ENCODE assay signal across 1 cellular context in genomic region chr1:227944931-227945890, GRCh38.
TF ChIP-seq lines count a peak whose summit lies in the region.

No MANE protein-coding gene starts in this region.

TF ChIP-seq in GM23338, 12 proteins besides CTCF, POLR2A, EP300 and RAD21 (continued from another document):
- TF ChIP-seq, protein P1, sequence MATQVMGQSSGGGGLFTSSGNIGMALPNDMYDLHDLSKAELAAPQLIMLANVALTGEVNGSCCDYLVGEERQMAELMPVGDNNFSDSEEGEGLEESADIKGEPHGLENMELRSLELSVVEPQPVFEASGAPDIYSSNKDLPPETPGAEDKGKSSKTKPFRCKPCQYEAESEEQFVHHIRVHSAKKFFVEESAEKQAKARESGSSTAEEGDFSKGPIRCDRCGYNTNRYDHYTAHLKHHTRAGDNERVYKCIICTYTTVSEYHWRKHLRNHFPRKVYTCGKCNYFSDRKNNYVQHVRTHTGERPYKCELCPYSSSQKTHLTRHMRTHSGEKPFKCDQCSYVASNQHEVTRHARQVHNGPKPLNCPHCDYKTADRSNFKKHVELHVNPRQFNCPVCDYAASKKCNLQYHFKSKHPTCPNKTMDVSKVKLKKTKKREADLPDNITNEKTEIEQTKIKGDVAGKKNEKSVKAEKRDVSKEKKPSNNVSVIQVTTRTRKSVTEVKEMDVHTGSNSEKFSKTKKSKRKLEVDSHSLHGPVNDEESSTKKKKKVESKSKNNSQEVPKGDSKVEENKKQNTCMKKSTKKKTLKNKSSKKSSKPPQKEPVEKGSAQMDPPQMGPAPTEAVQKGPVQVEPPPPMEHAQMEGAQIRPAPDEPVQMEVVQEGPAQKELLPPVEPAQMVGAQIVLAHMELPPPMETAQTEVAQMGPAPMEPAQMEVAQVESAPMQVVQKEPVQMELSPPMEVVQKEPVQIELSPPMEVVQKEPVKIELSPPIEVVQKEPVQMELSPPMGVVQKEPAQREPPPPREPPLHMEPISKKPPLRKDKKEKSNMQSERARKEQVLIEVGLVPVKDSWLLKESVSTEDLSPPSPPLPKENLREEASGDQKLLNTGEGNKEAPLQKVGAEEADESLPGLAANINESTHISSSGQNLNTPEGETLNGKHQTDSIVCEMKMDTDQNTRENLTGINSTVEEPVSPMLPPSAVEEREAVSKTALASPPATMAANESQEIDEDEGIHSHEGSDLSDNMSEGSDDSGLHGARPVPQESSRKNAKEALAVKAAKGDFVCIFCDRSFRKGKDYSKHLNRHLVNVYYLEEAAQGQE (IDR thresholded peaks at IDR 0.05; ENCODE audit: unreplicated experiment): no peak
- no peak for TF ChIP-seq STAT1 (IDR thresholded peaks at IDR 0.05; ENCODE audit: unreplicated experiment)
- TF ChIP-seq, protein P2, sequence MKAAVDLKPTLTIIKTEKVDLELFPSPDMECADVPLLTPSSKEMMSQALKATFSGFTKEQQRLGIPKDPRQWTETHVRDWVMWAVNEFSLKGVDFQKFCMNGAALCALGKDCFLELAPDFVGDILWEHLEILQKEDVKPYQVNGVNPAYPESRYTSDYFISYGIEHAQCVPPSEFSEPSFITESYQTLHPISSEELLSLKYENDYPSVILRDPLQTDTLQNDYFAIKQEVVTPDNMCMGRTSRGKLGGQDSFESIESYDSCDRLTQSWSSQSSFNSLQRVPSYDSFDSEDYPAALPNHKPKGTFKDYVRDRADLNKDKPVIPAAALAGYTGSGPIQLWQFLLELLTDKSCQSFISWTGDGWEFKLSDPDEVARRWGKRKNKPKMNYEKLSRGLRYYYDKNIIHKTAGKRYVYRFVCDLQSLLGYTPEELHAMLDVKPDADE (IDR thresholded peaks at IDR 0.05): no peak
